In genomic region chr11:122523841-122524531, GRCh38 we compare ENCODE assay signal across 1 cellular context.
TF ChIP-seq lines count a peak whose summit lies in the region.

No MANE protein-coding gene starts in this region.

TF ChIP-seq in H1, 55 proteins besides CTCF, POLR2A, EP300 and RAD21:
- TF ChIP-seq TBP (IDR thresholded peaks at IDR 0.05; ENCODE audit: low read depth, low read length) (no peak), SUZ12 (IDR thresholded peaks at IDR 0.05; ENCODE audit: low read length) (no peak), CHD7 (IDR thresholded peaks at IDR 0.05; ENCODE audit: insufficient replicate concordance, low read length) (no peak), JUND (IDR thresholded peaks at IDR 0.05; ENCODE audit: low read length) (no peak), RFX5 (IDR thresholded peaks at IDR 0.05; ENCODE audit: borderline replicate concordance, low read depth, low read length) (no peak), HDAC2 (IDR thresholded peaks at IDR 0.05; ENCODE audit: borderline replicate concordance in 1 of 2, low read depth in 2 of 2, low read length in 2 of 2) (no peak), RBBP5 (IDR thresholded peaks at IDR 0.05; ENCODE audit: borderline replicate concordance, low read depth, low read length) (no peak), CHD1 (IDR thresholded peaks at IDR 0.05; ENCODE audit: low read depth, low read length) (no peak), SAP30 (IDR thresholded peaks at IDR 0.05; ENCODE audit: insufficient read depth, insufficient replicate concordance, low read length) (no peak)
